8 cellular contexts compared by ENCODE assay signal in the genomic region with DNA sequence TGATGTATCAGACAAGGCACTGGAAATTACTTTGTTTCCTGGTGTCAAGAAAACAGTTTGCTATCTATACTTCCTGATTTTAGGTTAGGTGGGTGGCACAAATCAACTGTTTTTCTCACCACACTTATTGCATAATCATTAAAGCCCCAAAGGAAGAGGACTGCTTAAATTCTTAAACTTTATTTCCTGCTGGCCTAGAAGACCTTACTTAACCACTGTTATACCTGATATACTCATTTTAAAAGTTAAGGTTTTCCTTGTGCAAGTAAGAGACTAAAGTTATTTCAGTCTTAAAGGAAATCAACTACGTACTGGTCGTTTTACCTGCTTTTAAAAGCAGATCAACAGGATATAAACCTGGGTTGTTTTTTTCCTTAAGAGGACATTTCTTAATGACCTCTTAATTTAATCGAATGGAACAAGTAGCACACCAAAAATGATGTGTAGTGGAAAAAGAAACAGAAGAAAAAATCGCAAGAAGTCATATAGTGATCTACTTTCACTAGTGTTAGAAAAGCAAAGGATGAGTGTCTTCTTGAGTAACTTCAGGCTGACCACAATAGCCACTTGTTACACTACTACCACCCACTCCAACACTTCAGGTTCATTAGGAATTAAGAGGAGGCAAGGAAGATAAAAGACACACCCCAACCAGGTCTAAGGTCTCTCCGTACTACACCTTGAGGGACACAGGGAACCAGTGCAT. TPM values are rescaled to one million over a fixed set of nuclear protein-coding genes. Genes with fewer than 3 reads are reported as not detected.
DNase-seq lines count a peak whose midpoint lies in the region; ATAC-seq and TF ChIP-seq lines count a peak whose summit lies in the region.

No MANE protein-coding gene starts in this region.

- H3K36me3 ChIP-seq in GM23248 (ENCODE audit: low read depth): no peaks in the 10 kb centered on the region
- peaks cover 0 to 6% (median 0%) of the 10 kb centered on the region in 3 experiments for H3K36me3 ChIP-seq in naive thymus-derived CD4-positive, alpha-beta T cell (ENCODE audit: control insufficient read depth in 2 of 3, insufficient read depth in 3 of 3, low read length in 3 of 3)

- H3K4me2 ChIP-seq in GM23248 (ENCODE audit: unreplicated experiment): peak overlapping the region; percentile 98

- H2AFZ ChIP-seq in GM23248: peak overlapping the region; percentile 81

- in situ Hi-C loops in GM23248 (cut with MboI): no loop called here

- 2 to 4% methylated on average over 5 of the region's 5 CpGs for WGBS in GM23248 (ENCODE audit: low coverage in 1 of 2, low lambda C conversion rate in 2 of 2, missing lambda C conversion rate in 2 of 2), 2 experiments

- peak; percentile 32 for ATAC-seq in SK-N-SH treated with all-trans-retinoic acid at 6 μM for 48 hours
- ATAC-seq in naive thymus-derived CD4-positive, alpha-beta T cell: peak; percentile 48
- no peak for ATAC-seq in GM21381 (IDR thresholded peaks at IDR 0.05; ENCODE audit: unreplicated experiment)
- ATAC-seq in HG03354 (IDR thresholded peaks at IDR 0.05; ENCODE audit: poor library complexity, severe bottlenecking, unreplicated experiment): no peak

- peaks cover 0 to 3% (median 0%) of the 10 kb centered on the region in 11 donors for H3K9me3 Mint-ChIP-seq in naive thymus-derived CD4-positive, alpha-beta T cell

- H3K27me3 Mint-ChIP-seq in naive thymus-derived CD4-positive, alpha-beta T cell: no peaks in the 10 kb centered on the region

- H3K9me3 ChIP-seq in GM23248 (ENCODE audit: low read depth): no peaks in the 10 kb centered on the region
- H3K9me3 ChIP-seq in naive thymus-derived CD4-positive, alpha-beta T cell (ENCODE audit: control insufficient read depth in 2 of 3, low read length in 3 of 3): no peaks in the 10 kb centered on the region

- DNase-seq in GM23248 (peak; percentile 81), epithelial cell of esophagus (ENCODE audit: low read depth) (peak; percentile 33), SHP77 (lab: John Stamatoyannopoulos, UW) (no peak)
- peak in 2 of 9 donors; percentile 4 to 9 for DNase-seq in naive thymus-derived CD4-positive, alpha-beta T cell

- CTCF ChIA-PET in naive thymus-derived CD4-positive, alpha-beta T cell (lab: Charles Lee): interaction anchor here (0.6 kb wide), 1 partner anchor 52 kb away, joined by 3 read pairs; no protein-coding TSS in a partner anchor

- H3K27me3 ChIP-seq in GM23248 (replicated peaks; ENCODE audit: insufficient read depth): no peaks in the 10 kb centered on the region
- H3K27me3 ChIP-seq in naive thymus-derived CD4-positive, alpha-beta T cell (ENCODE audit: control insufficient read depth in 2 of 2, insufficient read depth in 2 of 2, low read length in 2 of 2): no peaks in the 10 kb centered on the region

- no peaks in the 10 kb centered on the region for H3K9me2 ChIP-seq in GM23248 (ENCODE audit: insufficient read depth)

- peaks cover 10% of the 10 kb centered on the region; the same call in 1 of the 2 replicates for H3F3A ChIP-seq in GM23248 (ENCODE audit: insufficient read depth)

- peak overlapping the region; percentile 93 for H3K9ac ChIP-seq in GM23248

- TF ChIP-seq CTCF in 22Rv1 (IDR thresholded peaks at IDR 0.05): no peak
- no peak for TF ChIP-seq CTCF in epithelial cell of esophagus (IDR thresholded peaks at IDR 0.05; ENCODE audit: insufficient read depth, low read depth, low read length, missing control alignments)

- peaks cover 54 to 84% (median 78%) of the 10 kb centered on the region in 7 donors for H3K4me1 Mint-ChIP-seq in naive thymus-derived CD4-positive, alpha-beta T cell

- intact Hi-C loops in naive thymus-derived CD4-positive, alpha-beta T cell (cut with micrococcal nuclease): loop anchor here (1.0 to 10.0 kb wide), 15 partner anchors 15 to 1554 kb away; a partner anchor contains a TSS

- H3K27ac ChIP-seq in 22Rv1 (0 out of 2 replicates have a peak overlapping the region, but pooled peaks have one; percentile 33), GM23248 (peak overlapping the region; percentile 74)
- H3K27ac ChIP-seq in naive thymus-derived CD4-positive, alpha-beta T cell (ENCODE audit: low read depth, low read length): peak overlapping the region; percentile 85

- H3K4me3 Mint-ChIP-seq in naive thymus-derived CD4-positive, alpha-beta T cell: peak overlapping the region; percentile 88 to 99 (median 96)

- peaks cover 15% of the 10 kb centered on the region; the same call in 1 of the 2 replicates for H4K20me1 ChIP-seq in GM23248 (ENCODE audit: insufficient read depth)

- H3K4me3 ChIP-seq in GM23248 (peak overlapping the region; percentile 97), epithelial cell of esophagus (ENCODE audit: low read length) (peak overlapping the region; percentile 96)
- peak overlapping the region; percentile 96 for H3K4me3 ChIP-seq in naive thymus-derived CD4-positive, alpha-beta T cell (ENCODE audit: low read length)

- POLR2A ChIA-PET in naive thymus-derived CD4-positive, alpha-beta T cell (lab: Charles Lee): interaction anchor here (0.7 kb wide), 1 partner anchor 27 kb away, joined by 3 read pairs; no protein-coding TSS in a partner anchor

- H3K4me1 ChIP-seq in GM23248 (ENCODE audit: insufficient read depth): peaks cover 29% of the 10 kb centered on the region
- peaks cover 7 to 13% of the 10 kb centered on the region in 2 donors for H3K4me1 ChIP-seq in naive thymus-derived CD4-positive, alpha-beta T cell (ENCODE audit: control insufficient read depth in 2 of 2, insufficient read depth in 2 of 2, low read length in 2 of 2)

- peaks cover 0 to 12% (median 4%) of the 10 kb centered on the region in 5 donors for H3K36me3 Mint-ChIP-seq in naive thymus-derived CD4-positive, alpha-beta T cell

- peak overlapping the region; percentile 91 to 99 (median 96) for H3K27ac Mint-ChIP-seq in naive thymus-derived CD4-positive, alpha-beta T cell

- peaks cover 60% of the 10 kb centered on the region for H3K79me2 ChIP-seq in GM23248 (ENCODE audit: insufficient read depth)

TF ChIP-seq in SK-N-SH treated with all-trans-retinoic acid at 6 μM for 48 hours, 23 proteins besides CTCF, POLR2A, EP300 and RAD21:
- no peak for TF ChIP-seq ZFP3 (CRISPR knock-in tag; IDR thresholded peaks at IDR 0.05)
- TF ChIP-seq, protein P1, sequence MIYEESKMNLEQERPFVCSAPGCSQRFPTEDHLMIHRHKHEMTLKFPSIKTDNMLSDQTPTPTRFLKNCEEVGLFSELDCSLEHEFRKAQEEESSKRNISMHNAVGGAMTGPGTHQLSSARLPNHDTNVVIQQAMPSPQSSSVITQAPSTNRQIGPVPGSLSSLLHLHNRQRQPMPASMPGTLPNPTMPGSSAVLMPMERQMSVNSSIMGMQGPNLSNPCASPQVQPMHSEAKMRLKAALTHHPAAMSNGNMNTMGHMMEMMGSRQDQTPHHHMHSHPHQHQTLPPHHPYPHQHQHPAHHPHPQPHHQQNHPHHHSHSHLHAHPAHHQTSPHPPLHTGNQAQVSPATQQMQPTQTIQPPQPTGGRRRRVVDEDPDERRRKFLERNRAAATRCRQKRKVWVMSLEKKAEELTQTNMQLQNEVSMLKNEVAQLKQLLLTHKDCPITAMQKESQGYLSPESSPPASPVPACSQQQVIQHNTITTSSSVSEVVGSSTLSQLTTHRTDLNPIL (CRISPR knock-in tag; IDR thresholded peaks at IDR 0.05; ENCODE audit: low read depth): no peak
- no peak for TF ChIP-seq ZFP30 (CRISPR knock-in tag; IDR thresholded peaks at IDR 0.05)
- no peak for TF ChIP-seq RARB (CRISPR knock-in tag; IDR thresholded peaks at IDR 0.05)
- TF ChIP-seq TOX (CRISPR knock-in tag; IDR thresholded peaks at IDR 0.05; ENCODE audit: borderline replicate concordance): no peak
- TF ChIP-seq CSDC2 (CRISPR knock-in tag; IDR thresholded peaks at IDR 0.05): no peak
- TF ChIP-seq BACH2 (CRISPR knock-in tag; IDR thresholded peaks at IDR 0.05; ENCODE audit: borderline replicate concordance): no peak
- no peak for TF ChIP-seq ESRRG (CRISPR knock-in tag; IDR thresholded peaks at IDR 0.05)

RNA-seq across cellular contexts. Expression of a gene that starts 1.0 kb away (rescaled TPM):
- 56.1 and 70.9 TPM in 2 replicates for total RNA-seq in GM23248 (2014; rRNA removed; shearing (Covaris generic))
- 68.4 and 69.3 TPM in 2 replicates for polyA plus RNA-seq in GM23248 (2016; fragmentation: Nextera tagmentation; extraction: Ambion mirVana)
- 10 to 100 TPM; 58.8 to 94.2 (median 74.0) TPM for total RNA-seq in naive thymus-derived CD4-positive, alpha-beta T cell
- 10 to 100 TPM; 57.5 to 85.6 TPM for polyA plus RNA-seq in naive thymus-derived CD4-positive, alpha-beta T cell

Comparison
In these comparisons a context has a peak if more than half of its experiments do, and no peak if none do; other contexts are left out.
1. H3K27ac ChIP-seq: peak in every context shown above with its lines; median percentile 85 in naive thymus-derived CD4-positive, alpha-beta T cell; 74 in GM23248; 33 in 22Rv1.
2. DNase-seq: peak in GM23248 (single experiment) and epithelial cell of esophagus (single experiment); none in SHP77 (0 of 2).
3. ATAC-seq: peak in SK-N-SH treated with all-trans-retinoic acid at 6 μM for 48 hours (single experiment) and naive thymus-derived CD4-positive, alpha-beta T cell (single experiment); none in GM21381 (single experiment) and HG03354 (single experiment).
4. Peak in every context shown above with its lines, with median percentiles within 50 percentile points of each other: H3K4me3 ChIP-seq.